17 cellular contexts compared by ENCODE assay signal in the genomic region with DNA sequence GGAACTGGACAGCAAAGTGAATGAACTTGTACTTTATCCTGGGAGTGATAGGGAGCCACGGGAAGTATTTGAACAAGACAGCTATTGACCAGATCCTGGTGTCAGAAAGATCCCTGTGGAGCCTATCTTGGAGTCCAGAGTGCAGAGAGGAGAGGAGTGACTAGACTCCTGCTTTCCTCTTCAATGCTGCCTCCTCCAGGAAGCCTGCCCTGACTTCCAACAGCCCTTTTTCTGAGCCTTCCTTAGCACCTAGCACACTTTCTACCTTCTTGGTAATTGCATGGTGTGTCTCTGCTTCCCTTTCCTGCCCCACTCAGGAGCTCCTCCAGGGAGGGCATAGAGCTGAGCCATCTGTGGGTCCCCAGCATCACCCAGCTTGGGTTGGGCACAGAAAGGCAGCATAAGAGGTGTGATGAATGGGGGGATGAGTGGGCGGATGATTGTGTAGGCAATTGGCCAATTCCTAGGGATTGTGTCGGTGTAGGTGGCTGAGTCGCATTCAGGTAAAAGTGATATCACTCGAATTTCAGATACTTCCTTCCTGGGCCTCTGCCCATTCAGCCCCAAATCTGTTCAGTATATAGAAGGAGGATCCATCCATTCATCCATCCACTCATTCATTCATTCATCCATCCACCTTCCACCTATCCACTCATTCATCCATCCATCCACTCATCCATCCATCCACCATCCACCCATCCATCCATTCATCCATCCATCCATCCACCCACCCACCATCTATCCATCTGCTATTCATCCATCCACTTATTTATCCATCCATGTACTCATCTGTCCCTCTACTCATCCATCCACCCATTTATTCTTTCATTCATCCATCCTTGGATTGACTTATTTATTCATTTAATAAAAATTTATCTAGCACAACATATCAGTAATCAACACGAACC. TPM values are rescaled to one million over a fixed set of nuclear protein-coding genes. Genes with fewer than 3 reads are reported as not detected.
"Had no signal": no experiment of that assay in that cellular context is flagged by ENCODE, and none has a peak within 500 bp of the region (broad histone marks: within the 10 kb centered on the region; RNA-seq: fewer than 3 reads in every experiment).

No MANE protein-coding gene starts in this region.

- H3K27me3 ChIP-seq: cardiac muscle cell, SJSA1, thyroid gland had no signal

- ATAC-seq: activated CD4-positive, CD25-positive, alpha-beta regulatory T cell treated with anti-CD3 and anti-CD28 coated beads, Interleukin-2, amount 50 U/mL, for 24 hours; left cardiac atrium; naive thymus-derived CD4-positive, alpha-beta T cell had no signal

- H3K27ac ChIP-seq: cardiac muscle cell, esophagus muscularis mucosa, neutrophil, SJSA1, thyroid gland had no signal

- H3K36me3 ChIP-seq: cardiac muscle cell, esophagus muscularis mucosa, neutrophil, SJSA1, thyroid gland had no signal

- H3K9me3 ChIP-seq: SJSA1, thyroid gland had no signal

- H3K4me3 ChIP-seq: cardiac muscle cell, esophagus muscularis mucosa, lung, SJSA1, thyroid gland had no signal

- DNase-seq: activated naive CD8-positive, alpha-beta T cell treated with anti-CD3 and anti-CD28 coated beads, Interleukin-2, amount 10 ng/mL, durations not matched to agents 7 days and 5 days; left cardiac atrium; naive thymus-derived CD4-positive, alpha-beta T cell; retina; SW 1271; thyroid gland had no signal

- H3K4me3 Mint-ChIP-seq: activated naive CD8-positive, alpha-beta T cell treated with anti-CD3 and anti-CD28 coated beads, Interleukin-2, amount 10 ng/mL, durations not matched to agents 7 days and 5 days; naive thymus-derived CD4-positive, alpha-beta T cell; T-helper 2 cell treated with Interferon-gamma antibody and Interleukin-4, amounts not matched to agents 5 μg/mL and 100 μg/mL, for 36 hours had no signal

- H3K27me3 Mint-ChIP-seq: activated naive CD8-positive, alpha-beta T cell treated with anti-CD3 and anti-CD28 coated beads, Interleukin-2, amount 10 ng/mL, durations not matched to agents 7 days and 5 days had no signal

- H3K4me1 ChIP-seq: esophagus muscularis mucosa, SJSA1, thyroid gland had no signal

- H3K27ac Mint-ChIP-seq: activated naive CD8-positive, alpha-beta T cell treated with anti-CD3 and anti-CD28 coated beads, Interleukin-2, amount 10 ng/mL, durations not matched to agents 7 days and 5 days; T-helper 2 cell treated with Interferon-gamma antibody and Interleukin-4, amounts not matched to agents 5 μg/mL and 100 μg/mL, for 36 hours had no signal

RNA-seq across cellular contexts. Expression of gene CYP4F22, which starts 26.9 kb away (rescaled TPM):
- total RNA-seq: astrocyte, cardiac muscle cell, esophagus muscularis mucosa, fibroblast of villous mesenchyme, left cardiac atrium, SJSA1, skeletal muscle tissue had no signal
- polyA plus RNA-seq: cardiac muscle cell had no signal

RNA-seq across cellular contexts. Expression of gene PGLYRP2, which starts 55.9 kb away (rescaled TPM):
- total RNA-seq: astrocyte, cardiac muscle cell, esophagus muscularis mucosa, fibroblast of villous mesenchyme, left cardiac atrium, lung, mononuclear cell, SJSA1, skeletal muscle tissue, thyroid gland had no signal
- polyA plus RNA-seq: cardiac muscle cell had no signal
